In the genomic region with DNA sequence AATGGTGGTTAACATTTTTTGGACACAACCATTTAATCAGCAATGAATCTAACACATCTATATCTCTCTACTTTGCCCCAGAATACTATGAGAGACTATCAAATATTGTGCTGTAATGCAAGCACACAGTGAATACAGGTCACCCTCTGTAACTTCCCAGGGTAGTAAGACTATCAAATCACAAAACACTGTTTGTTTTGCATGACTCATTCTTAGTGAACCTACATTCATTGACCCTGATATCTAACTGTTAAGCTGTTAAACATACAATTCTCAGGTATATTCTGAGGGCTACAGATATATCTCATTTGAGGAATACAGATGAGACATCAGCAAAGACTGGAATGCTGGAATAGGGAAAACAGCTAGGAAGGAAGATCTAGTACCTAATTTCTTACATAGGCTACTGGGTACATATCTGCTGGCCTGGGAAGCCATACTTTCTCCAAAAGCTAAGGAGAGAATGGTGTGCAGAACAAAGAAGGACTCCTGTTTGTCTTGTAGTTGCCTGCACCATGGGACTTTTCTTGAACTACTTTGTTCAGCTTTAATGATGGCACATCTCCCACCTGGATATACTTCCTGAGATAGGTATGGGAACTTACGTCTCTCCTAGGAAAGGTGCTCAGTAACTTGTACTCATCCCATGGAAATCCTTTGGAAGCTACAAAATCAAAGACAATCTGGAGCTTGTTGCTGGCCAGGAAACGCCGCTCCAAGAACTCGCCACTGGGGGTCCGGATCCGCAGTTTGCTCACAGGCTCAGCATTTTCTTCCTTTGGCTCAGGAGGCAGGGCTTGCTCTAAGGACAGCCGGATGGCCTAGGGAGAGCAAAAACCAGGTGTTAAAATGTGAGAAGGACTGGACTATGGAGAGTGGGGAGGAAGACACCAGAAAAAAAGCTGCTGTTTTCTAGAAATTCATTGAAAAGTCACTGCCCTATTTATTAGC, we compare ENCODE assay signal across 12 cellular contexts. TPM values are rescaled to one million over a fixed set of nuclear protein-coding genes. Genes with fewer than 3 reads are reported as not detected.
DNase-seq lines count a peak whose midpoint lies in the region; ATAC-seq and TF ChIP-seq lines count a peak whose summit lies in the region.
"Had no signal": no experiment of that assay in that cellular context is flagged by ENCODE, and none has a peak within 500 bp of the region (broad histone marks: within the 10 kb centered on the region; RNA-seq: fewer than 3 reads in every experiment).

No MANE protein-coding gene starts in this region.

- DNase-seq in ELR (ENCODE audit: low read depth) = peak; percentile 28
- DNase-seq in NCI-H2029 treated with DMSO at 0.1 percent for 48 hours (lab: John Stamatoyannopoulos, UW) = peak; percentile 27
- DNase-seq in dermis blood vessel endothelial cell = peak; percentile 32
- DNase-seq in left lobe of liver (ENCODE audit: low spot score) = no peak
- DNase-seq in head of caudate nucleus = no peak
- DNase-seq in stimulated activated CD4-positive, alpha-beta T cell treated with anti-CD3 and anti-CD28 coated beads, Interleukin-4, amount 100 ng/mL, for 24 hours = no peak
- no peak for DNase-seq in Peyer's patch
- DNase-seq: activated CD8-positive, alpha-beta memory T cell treated with anti-CD3 and anti-CD28 coated beads, Interleukin-2, amount 10 ng/mL, durations not matched to agents 7 days and 5 days; NCI-H1092; stimulated activated CD4-positive, alpha-beta T cell treated with anti-CD3 and anti-CD28 coated beads, Interleukin-15, amount 100 ng/mL, for 24 hours had no signal

- ATAC-seq in left lobe of liver (peak; percentile 95), HG03159 (IDR thresholded peaks at IDR 0.05; ENCODE audit: unreplicated experiment) (no peak)
- ATAC-seq: activated CD8-positive, alpha-beta memory T cell treated with anti-CD3 and anti-CD28 coated beads, Interleukin-2, amount 10 ng/mL, durations not matched to agents 7 days and 5 days had no signal

- H3K27me3 ChIP-seq in Peyer's patch = no peaks in the 10 kb centered on the region

- no peak overlapping the region for H3K27ac ChIP-seq in Peyer's patch

- no peaks in the 10 kb centered on the region for H3K9me3 ChIP-seq in Peyer's patch
- H3K9me3 ChIP-seq: HAP-1 had no signal

- intact Hi-C loops in head of caudate nucleus (cut with DNase I) = no loop called here

- no peak for TF ChIP-seq POLR2A in Peyer's patch (IDR thresholded peaks at IDR 0.05)

- H3K4me3 ChIP-seq in Peyer's patch = no peak overlapping the region
- H3K4me3 ChIP-seq: HAP-1 had no signal

- TF ChIP-seq CTCF in Peyer's patch (IDR thresholded peaks at IDR 0.05) = no peak

- H3K36me3 ChIP-seq in Peyer's patch = peaks cover 0 to 6% (median 0%) of the 10 kb centered on the region in 3 donors
- H3K36me3 ChIP-seq: HAP-1 had no signal

- no peaks in the 10 kb centered on the region for H3K4me1 ChIP-seq in Peyer's patch
- H3K4me1 ChIP-seq: HAP-1 had no signal

RNA-seq across cellular contexts. Expression of gene DMRTA2, which starts 51.9 kb away (rescaled TPM):
- total RNA-seq in dermis blood vessel endothelial cell (not detected in 2 replicates), left lobe of liver (not detected), Peyer's patch (not detected)

Comparison
In these comparisons a context has a peak if more than half of its experiments do, and no peak if none do; other contexts are left out.
1. DNase-seq: peak in ELR (single experiment), NCI-H2029 treated with DMSO at 0.1 percent for 48 hours (single experiment) and dermis blood vessel endothelial cell (single experiment); none in left lobe of liver (single experiment), head of caudate nucleus (0 of 42), stimulated activated CD4-positive, alpha-beta T cell treated with anti-CD3 and anti-CD28 coated beads, Interleukin-4, amount 100 ng/mL, for 24 hours (single experiment) and Peyer's patch (0 of 3).